8 cellular contexts compared by ENCODE assay signal in genomic region chr10:29858352-29859267, GRCh38.
DNase-seq lines count a peak whose midpoint lies in the region; ATAC-seq, FAIRE-seq and TF ChIP-seq lines count a peak whose summit lies in the region.

No MANE protein-coding gene starts in this region.

- TF ChIP-seq CTCF in D721Med (IDR thresholded peaks at IDR 0.05; ENCODE audit: insufficient read depth, missing control alignments) = peak; percentile 16

- peak overlapping the region; percentile 39 for H3K27ac ChIP-seq in mesodermal cell (ENCODE audit: low read depth, low read length, severe bottlenecking)

- no peaks in the 10 kb centered on the region for H3K9me3 ChIP-seq in mesodermal cell (ENCODE audit: control insufficient read depth, low read length)

- DNase-seq in D721Med (ENCODE audit: insufficient read length, low spot score) (no peak), NCI-H146 (lab: John Stamatoyannopoulos, UW) (peak; percentile 52), dermis blood vessel endothelial cell (peak; percentile 90), NCI-H187 treated with DMSO at 0.1 percent for 48 hours (lab: John Stamatoyannopoulos, UW) (no peak), NCI-H2081 (lab: John Stamatoyannopoulos, UW) (no peak)
- no peak for DNase-seq in stimulated activated CD4-positive, alpha-beta T cell treated with anti-CD3 and anti-CD28 coated beads, Interleukin-4, amount 100 ng/mL, for 4 hours

- no peak for FAIRE-seq in D721Med (lab: Jason Lieb, UNC)

- no peak overlapping the region for H3K4me3 ChIP-seq in mesodermal cell (ENCODE audit: extremely low read depth, insufficient read depth, low read length, poor library complexity, severe bottlenecking)

- no peak for ATAC-seq in HG03457 (IDR thresholded peaks at IDR 0.05; ENCODE audit: unreplicated experiment)

- H3K36me3 ChIP-seq in mesodermal cell (ENCODE audit: control insufficient read depth, insufficient read depth, low read length) = no peaks in the 10 kb centered on the region

- peaks cover 16% of the 10 kb centered on the region for H3K4me1 ChIP-seq in mesodermal cell (ENCODE audit: control insufficient read depth, insufficient read depth, low read length, poor library complexity, severe bottlenecking)

- 40 to 60% methylated on average over 10 of the region's 11 CpGs for WGBS in mesodermal cell (ENCODE audit: insufficient coverage in 2 of 2), 2 experiments

Comparison
In these comparisons a context has a peak if more than half of its experiments do, and no peak if none do; other contexts are left out.
1. DNase-seq: peak in NCI-H146 (single experiment) and dermis blood vessel endothelial cell (single experiment); none in D721Med (single experiment), NCI-H187 treated with DMSO at 0.1 percent for 48 hours (single experiment), NCI-H2081 (0 of 2) and stimulated activated CD4-positive, alpha-beta T cell treated with anti-CD3 and anti-CD28 coated beads, Interleukin-4, amount 100 ng/mL, for 4 hours (0 of 2).